12 cellular contexts compared by ENCODE assay signal in genomic region chr2:101763496-101764333, GRCh38.
DNase-seq lines count a peak whose midpoint lies in the region; ATAC-seq, FAIRE-seq and TF ChIP-seq lines count a peak whose summit lies in the region.
"Had no signal": no experiment of that assay in that cellular context is flagged by ENCODE, and none has a peak within 500 bp of the region (broad histone marks: within the 10 kb centered on the region; RNA-seq: fewer than 3 reads in every experiment).

No MANE protein-coding gene starts in this region.

- H3K36me3 ChIP-seq in astrocyte (ENCODE audit: insufficient read depth, low read length) (no peaks in the 10 kb centered on the region), lower lobe of right lung (no peaks in the 10 kb centered on the region)
- H3K36me3 ChIP-seq: heart left ventricle had no signal

- H3K27ac Mint-ChIP-seq in HFFc6 (peak overlapping the region; percentile 39; the same call in 1 of the 2 replicates), astrocyte (ENCODE audit: unreplicated experiment) (peak overlapping the region; percentile 83)
- H3K27ac Mint-ChIP-seq: activated T-helper 2 cell treated with anti-CD3 and anti-CD28 coated beads, Interferon-gamma antibody, Interleukin-2, Interleukin-4, amounts not matched to agents 10 μg/mL and 5 μg/mL and 100 μg/mL, durations not matched to agents 14 hours and 24 hours and 36 hours had no signal

- intact Hi-C loops in lower lobe of right lung (cut with DNase I), result no loop called here

- H3K79me2 ChIP-seq in astrocyte (ENCODE audit: insufficient read depth, low read length), result peaks cover 86% of the 10 kb centered on the region

- FAIRE-seq in astrocyte (lab: Jason Lieb, UNC), result no peak

- peak; percentile 35 to 59 for ATAC-seq in lower lobe of right lung

- H3K9me3 ChIP-seq in astrocyte (ENCODE audit: insufficient read depth, low read depth, low read length), result no peaks in the 10 kb centered on the region
- H3K9me3 ChIP-seq in lower lobe of right lung, result no peaks in the 10 kb centered on the region
- H3K9me3 ChIP-seq: heart left ventricle had no signal

- H3K4me1 ChIP-seq in astrocyte (ENCODE audit: insufficient read depth, low read length) (peaks cover 43% of the 10 kb centered on the region), lower lobe of right lung (peaks cover 66% of the 10 kb centered on the region)

- H3K4me1 Mint-ChIP-seq in HFFc6 (ENCODE audit: low read depth), result peaks cover 84% of the 10 kb centered on the region
- peaks cover 67% of the 10 kb centered on the region for H3K4me1 Mint-ChIP-seq in astrocyte (ENCODE audit: low read depth, unreplicated experiment)

- H3K9me3 Mint-ChIP-seq in HFFc6 (no peaks in the 10 kb centered on the region), astrocyte (ENCODE audit: unreplicated experiment) (no peaks in the 10 kb centered on the region)
- H3K9me3 Mint-ChIP-seq: activated T-helper 2 cell treated with anti-CD3 and anti-CD28 coated beads, Interferon-gamma antibody, Interleukin-2, Interleukin-4, amounts not matched to agents 10 μg/mL and 5 μg/mL and 100 μg/mL, durations not matched to agents 14 hours and 24 hours and 36 hours had no signal

- H3K27me3 Mint-ChIP-seq in HFFc6 (ENCODE audit: insufficient read depth) (no peaks in the 10 kb centered on the region), astrocyte (ENCODE audit: low read depth, unreplicated experiment) (no peaks in the 10 kb centered on the region)

- H3K4me3 ChIP-seq in astrocyte (ENCODE audit: insufficient read depth, low read depth, low read length) (no peak overlapping the region), lower lobe of right lung (no peak overlapping the region)
- H3K4me3 ChIP-seq: heart left ventricle had no signal

- H3K4me3 Mint-ChIP-seq in HFFc6, result no peak overlapping the region
- no peak overlapping the region for H3K4me3 Mint-ChIP-seq in astrocyte (ENCODE audit: unreplicated experiment)

- H3K36me3 Mint-ChIP-seq in HFFc6 (ENCODE audit: low read depth) (peaks cover 4% of the 10 kb centered on the region; the same call in 1 of the 2 replicates), astrocyte (ENCODE audit: low read depth, unreplicated experiment) (peaks cover 2% of the 10 kb centered on the region)

- H3K27ac ChIP-seq in astrocyte (ENCODE audit: low read depth, low read length), result no peak overlapping the region
- H3K27ac ChIP-seq in lower lobe of right lung, result no peak overlapping the region
- peak overlapping the region; percentile 83 for H3K27ac ChIP-seq in substantia nigra (ENCODE audit: low read depth, low read length, poor library complexity, severe bottlenecking)

- no peak overlapping the region for H2AFZ ChIP-seq in astrocyte (ENCODE audit: low read depth, low read length)

- H4K20me1 ChIP-seq in astrocyte (ENCODE audit: insufficient read depth, low read length), result peaks cover 68% of the 10 kb centered on the region

- DNase-seq in HFFc6 (no peak), astrocyte (ENCODE audit: low read depth) (no peak), lower lobe of right lung (no peak), substantia nigra (lab: John Stamatoyannopoulos, UW) (no peak), dermis blood vessel endothelial cell (no peak), GDM1 (lab: John Stamatoyannopoulos, UW) (no peak), NCI-H1048 (lab: John Stamatoyannopoulos, UW) (no peak)
- DNase-seq: DND-41, heart left ventricle, MM.1S, NCI-H510A treated with DMSO at 0.1 percent for 48 hours had no signal

- H3K9ac ChIP-seq in astrocyte (ENCODE audit: low read length), result no peak overlapping the region

- peak overlapping the region; percentile 16 for H3K4me2 ChIP-seq in astrocyte (ENCODE audit: low read length)

- TF ChIP-seq CTCF in HFFc6 (IDR thresholded peaks at IDR 0.05), result no peak
- no peak for TF ChIP-seq CTCF in astrocyte (IDR thresholded peaks at IDR 0.05; ENCODE audit: insufficient read depth, low read depth, low read length)
- TF ChIP-seq CTCF in lower lobe of right lung (IDR thresholded peaks at IDR 0.05), result no peak

- H3K27me3 ChIP-seq in astrocyte (ENCODE audit: insufficient read depth, low read length) (no peaks in the 10 kb centered on the region), lower lobe of right lung (ENCODE audit: low read depth) (no peaks in the 10 kb centered on the region)
- H3K27me3 ChIP-seq: heart left ventricle had no signal
